1 cellular context compared by ENCODE assay signal in genomic region chr6:55882731-55883595, GRCh38.
TF ChIP-seq lines count a peak whose summit lies in the region.

No MANE protein-coding gene starts in this region.

TF ChIP-seq in HepG2, 621 proteins besides CTCF, POLR2A, EP300 and RAD21 (continued from another document):
- TF ChIP-seq ZNF766 (CRISPR knock-in tag; IDR thresholded peaks at IDR 0.05; ENCODE audit: borderline replicate concordance) (no peak), PHF20 (CRISPR knock-in tag; IDR thresholded peaks at IDR 0.05) (no peak), ZMYM4 (CRISPR knock-in tag; IDR thresholded peaks at IDR 0.05) (no peak)
